In the genomic region with DNA sequence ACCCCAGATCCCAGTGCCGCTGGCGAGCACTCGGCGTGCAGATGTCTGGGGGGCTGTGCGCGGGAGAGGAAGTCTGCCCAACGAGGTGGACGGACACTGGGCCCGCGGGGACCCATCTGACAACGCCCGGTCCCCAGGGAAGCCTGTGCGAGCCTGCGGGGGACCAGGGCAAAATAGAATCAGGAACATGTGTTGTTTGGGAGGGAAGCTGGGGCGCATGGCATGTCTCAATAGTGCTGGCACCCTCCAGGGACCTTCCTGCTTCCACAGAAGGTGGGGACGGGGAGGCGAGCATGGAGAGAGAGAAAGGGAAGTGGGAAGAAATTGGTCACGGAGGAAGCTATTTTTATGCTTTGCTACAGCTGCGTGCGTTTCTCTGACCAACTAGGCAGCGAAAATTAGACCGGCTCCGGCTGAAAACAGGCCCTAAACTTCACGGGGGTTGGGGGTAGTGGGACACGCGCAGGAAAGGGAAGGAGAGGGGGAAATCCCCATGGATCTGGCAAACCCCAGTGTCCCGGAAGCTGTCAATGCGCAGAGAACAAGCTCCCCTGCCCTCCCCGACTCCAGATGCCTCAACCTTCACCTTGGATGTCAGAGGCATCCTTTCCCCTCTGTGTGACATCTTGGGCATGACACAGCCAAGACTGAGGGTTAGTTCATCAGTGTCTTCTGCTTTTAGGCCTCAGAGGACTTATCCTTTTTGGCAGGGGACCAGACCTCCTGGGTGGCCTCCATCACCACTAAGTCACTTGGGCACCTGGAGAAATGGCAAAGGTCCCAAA, we compare ENCODE assay signal across 1 cellular context.
TF ChIP-seq lines count a peak whose summit lies in the region.

No MANE protein-coding gene starts in this region.

TF ChIP-seq in IMR-90, 13 proteins besides CTCF, POLR2A, EP300 and RAD21:
- TF ChIP-seq, protein P1, sequence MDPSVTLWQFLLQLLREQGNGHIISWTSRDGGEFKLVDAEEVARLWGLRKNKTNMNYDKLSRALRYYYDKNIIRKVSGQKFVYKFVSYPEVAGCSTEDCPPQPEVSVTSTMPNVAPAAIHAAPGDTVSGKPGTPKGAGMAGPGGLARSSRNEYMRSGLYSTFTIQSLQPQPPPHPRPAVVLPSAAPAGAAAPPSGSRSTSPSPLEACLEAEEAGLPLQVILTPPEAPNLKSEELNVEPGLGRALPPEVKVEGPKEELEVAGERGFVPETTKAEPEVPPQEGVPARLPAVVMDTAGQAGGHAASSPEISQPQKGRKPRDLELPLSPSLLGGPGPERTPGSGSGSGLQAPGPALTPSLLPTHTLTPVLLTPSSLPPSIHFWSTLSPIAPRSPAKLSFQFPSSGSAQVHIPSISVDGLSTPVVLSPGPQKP (IDR thresholded peaks at IDR 0.05; ENCODE audit: borderline replicate concordance, low read depth, low read length) = no peak
- TF ChIP-seq CEBPB (IDR thresholded peaks at IDR 0.05; ENCODE audit: low read depth, low read length) = no peak
TF ChIP-seq in IMR-90: peak in this region for 0.
